8 cellular contexts compared by ENCODE assay signal in genomic region chr22:38756631-38757463, GRCh38. TPM values are rescaled to one million over a fixed set of nuclear protein-coding genes. Genes with fewer than 3 reads are reported as not detected.
DNase-seq lines count a peak whose midpoint lies in the region; ATAC-seq and TF ChIP-seq lines count a peak whose summit lies in the region.

No MANE protein-coding gene starts in this region.

- peaks cover 3% of the 10 kb centered on the region for H3K36me3 ChIP-seq in mammary epithelial cell (ENCODE audit: insufficient read depth, low read length)

- peaks cover 50% of the 10 kb centered on the region for H3K4me1 Mint-ChIP-seq in nephron progenitor cell

- WGBS in mammary epithelial cell (ENCODE audit: low coverage, missing lambda C conversion rate): 85% methylated on average over 19 of the region's 21 CpGs

- TSS peak; percentile 22 for BruUV-seq in mammary epithelial cell (replicated peaks; lab: Mats Ljungman, UMichigan)

- no peak overlapping the region for H3K27ac Mint-ChIP-seq in nephron progenitor cell

- H3K27ac ChIP-seq in mammary epithelial cell (ENCODE audit: insufficient read depth, low read depth, low read length): peak overlapping the region; percentile 37

- peak overlapping the region; percentile 84 for H3K4me3 Mint-ChIP-seq in nephron progenitor cell

- peak; percentile 39 for DNase-seq in GM12865 (ENCODE audit: low read depth)
- peak; percentile 64 for DNase-seq in NCI-H69 (lab: John Stamatoyannopoulos, UW)
- no peak for DNase-seq in mammary epithelial cell
- no peak for DNase-seq in nephron progenitor cell
- no peak for DNase-seq in ACHN

- CTCF ChIA-PET in mammary epithelial cell (lab: Charles Lee; ENCODE audit: low non-redundant PET): interaction anchor here (1.0 kb wide), 1 partner anchor 12 kb away, joined by 5 read pairs; no protein-coding TSS in a partner anchor

- H3K4me2 ChIP-seq in mammary epithelial cell (ENCODE audit: insufficient read depth, low read depth, low read length): peak overlapping the region; percentile 99

- in situ Hi-C loops in mammary epithelial cell (cut with MboI; ENCODE audit: low sequenced_read_pairs in 2 of 2) (loop anchor here in 1 of 2 donors (25.0 kb wide), 2 partner anchors 255 to 555 kb away; partner anchors contain the start of genes APOBEC3C, APOBEC3D and RPL3), ACHN (cut with HindIII; ENCODE audit: low pct_ligation_motif_present, low pct_unique_long_range_greater_than_20kb, low sequenced_read_pairs) (no loop called here)

- no peaks in the 10 kb centered on the region for H3K9me3 ChIP-seq in mammary epithelial cell (replicated peaks; ENCODE audit: insufficient read depth, low read length)

- no peaks in the 10 kb centered on the region for H3K9me3 Mint-ChIP-seq in nephron progenitor cell

- no peak overlapping the region for H2AFZ ChIP-seq in mammary epithelial cell (ENCODE audit: low read depth, low read length)

- TF ChIP-seq CTCF in GM12865 (IDR thresholded peaks at IDR 0.05; ENCODE audit: insufficient read depth, low read depth, low read length, missing control alignments): no peak
- no peak for TF ChIP-seq CTCF in mammary epithelial cell (conservative IDR thresholded peaks at IDR 0.05 in 1 of 2, IDR thresholded peaks at IDR 0.05 in 1 of 2; ENCODE audit: extremely low read depth in 1 of 2, insufficient read depth in 1 of 2, low read depth in 1 of 2, low read length in 2 of 2)
- TF ChIP-seq CTCF in nephron progenitor cell (IDR thresholded peaks at IDR 0.05): no peak

- H3K27me3 Mint-ChIP-seq in nephron progenitor cell (ENCODE audit: low read depth, poor library complexity): peaks cover 11% of the 10 kb centered on the region

- peaks cover 26% of the 10 kb centered on the region for H3K79me2 ChIP-seq in mammary epithelial cell (ENCODE audit: insufficient read depth, low read length)

- H3K27me3 ChIP-seq in mammary epithelial cell (ENCODE audit: insufficient read depth, low read length): no peaks in the 10 kb centered on the region

- dilution Hi-C loops in mammary epithelial cell (cut with HindIII; ENCODE audit: low sequenced_read_pairs): no loop called here

- H3K4me1 ChIP-seq in mammary epithelial cell (ENCODE audit: insufficient read depth, low read length): peaks cover 27% of the 10 kb centered on the region

- intact Hi-C loops in mammary epithelial cell (cut with micrococcal nuclease): loop anchor here (1.0 to 10.0 kb wide), 2 partner anchors 9 to 558 kb away; partner anchors contain the start of gene RPL3

- peak overlapping the region; percentile 77 for H3K4me3 ChIP-seq in GM12865 (ENCODE audit: low read depth, low read length)
- H3K4me3 ChIP-seq in mammary epithelial cell (replicated peaks in 1 of 3; ENCODE audit: insufficient read depth in 1 of 3, low read depth in 2 of 3, low read length in 3 of 3): peak overlapping the region in 2 of 3 experiments; percentile 24 to 55

- ATAC-seq in GM19023 (IDR thresholded peaks at IDR 0.05; ENCODE audit: unreplicated experiment) (no peak), GM21360 (IDR thresholded peaks at IDR 0.05; ENCODE audit: unreplicated experiment) (no peak), GM19463 (IDR thresholded peaks at IDR 0.05; ENCODE audit: unreplicated experiment) (no peak)

- no peaks in the 10 kb centered on the region for H3K36me3 Mint-ChIP-seq in nephron progenitor cell (ENCODE audit: low read depth)

- no peaks in the 10 kb centered on the region for H4K20me1 ChIP-seq in mammary epithelial cell (ENCODE audit: insufficient read depth, low read length)

- no peak overlapping the region for H3K9ac ChIP-seq in mammary epithelial cell (ENCODE audit: insufficient read depth, low read length)

RNA-seq across cellular contexts. Expression of gene SUN2, which starts 1.0 kb away (rescaled TPM):
- total RNA-seq in mammary epithelial cell: 100 to 1,000 TPM in 1 of 2 donors, 10 to 100 TPM in 1; 70.3 to 106 TPM
- 39.1 TPM for polyA plus RNA-seq in mammary epithelial cell
- 142 TPM for polyA minus RNA-seq in mammary epithelial cell

RNA-seq across cellular contexts. Expression of gene DNAL4, which starts 37.1 kb away (rescaled TPM):
- 10 to 100 TPM; 12.6 to 13.5 TPM for total RNA-seq in mammary epithelial cell
- polyA plus RNA-seq in mammary epithelial cell: 11.4 TPM
- 3.4 TPM for polyA minus RNA-seq in mammary epithelial cell

RNA-seq across cellular contexts. Expression of gene GTPBP1, which starts 51.1 kb away (rescaled TPM):
- 10 to 100 TPM; 23.0 to 47.4 TPM for total RNA-seq in mammary epithelial cell
- 20.1 TPM for polyA plus RNA-seq in mammary epithelial cell
- polyA minus RNA-seq in mammary epithelial cell: 33.3 TPM

RNA-seq across cellular contexts. Expression of gene JOSD1, which starts 56.1 kb away (rescaled TPM):
- 10 to 100 TPM; 51.5 to 64.5 TPM for total RNA-seq in mammary epithelial cell
- polyA plus RNA-seq in mammary epithelial cell: 42.8 TPM
- polyA minus RNA-seq in mammary epithelial cell: 68.6 TPM

Comparison
In these comparisons a context has a peak if more than half of its experiments do, and no peak if none do; other contexts are left out.
1. DNase-seq: peak in GM12865 (single experiment) and NCI-H69 (single experiment); none in mammary epithelial cell (single experiment), nephron progenitor cell (single experiment) and ACHN (single experiment).